ENCODE assay signal across 9 cellular contexts in the genomic region with DNA sequence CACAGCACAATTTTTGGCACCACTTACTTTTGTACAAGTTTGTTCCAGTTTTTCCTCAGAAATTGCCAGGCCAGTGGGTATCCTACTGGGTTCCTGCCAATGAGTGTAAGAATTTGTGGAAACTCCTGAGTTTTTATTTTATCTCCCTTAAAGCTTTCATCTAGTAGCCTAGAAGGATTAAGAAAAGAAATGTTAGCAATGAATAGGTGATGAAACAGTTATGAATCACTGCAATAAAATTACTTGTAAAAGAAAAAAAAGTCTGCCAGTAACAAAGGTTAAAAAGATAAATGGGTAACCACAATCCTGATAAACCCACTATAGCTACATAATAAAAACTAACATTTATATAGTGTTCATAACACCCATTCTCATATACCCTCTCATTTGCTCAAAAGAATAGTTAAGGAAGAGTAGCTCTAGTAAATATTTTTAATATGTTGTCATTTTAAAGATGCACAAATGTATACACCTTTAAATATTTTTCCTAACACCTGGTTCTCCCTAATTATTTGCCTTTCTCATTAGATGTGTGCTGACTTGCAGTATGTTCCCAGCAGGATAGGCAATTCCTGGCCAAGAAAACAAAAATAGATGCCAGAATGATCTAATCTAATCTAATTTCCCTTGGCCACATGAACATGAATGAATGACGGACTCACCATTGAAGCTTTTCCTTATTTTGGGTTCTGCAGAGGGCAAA. TPM values are rescaled to one million over a fixed set of nuclear protein-coding genes. Genes with fewer than 3 reads are reported as not detected.
DNase-seq lines count a peak whose midpoint lies in the region; ATAC-seq, FAIRE-seq and TF ChIP-seq lines count a peak whose summit lies in the region.
"Had no signal": no experiment of that assay in that cellular context is flagged by ENCODE, and none has a peak within 500 bp of the region (broad histone marks: within the 10 kb centered on the region; RNA-seq: fewer than 3 reads in every experiment).

No MANE protein-coding gene starts in this region.

- no peak for TF ChIP-seq CTCF in ovary (IDR thresholded peaks at IDR 0.05)

- H3K4me3 Mint-ChIP-seq in memory B cell: no peak overlapping the region

- peaks cover 40% of the 10 kb centered on the region for H3K36me3 Mint-ChIP-seq in memory B cell

- FAIRE-seq in HTR-8/SVneo (lab: Jason Lieb, UNC): no peak
- FAIRE-seq: D721Med had no signal

- peaks cover 9% of the 10 kb centered on the region for H3K4me1 ChIP-seq in ovary (ENCODE audit: insufficient read depth)

- no peaks in the 10 kb centered on the region for H3K4me1 Mint-ChIP-seq in memory B cell

- no peaks in the 10 kb centered on the region for H3K9me3 ChIP-seq in ovary

- H3K4me3 ChIP-seq in ovary: no peak overlapping the region

- no peaks in the 10 kb centered on the region for H3K27me3 Mint-ChIP-seq in memory B cell

- H3K27me3 ChIP-seq in ovary: no peaks in the 10 kb centered on the region

- no peak for TF ChIP-seq POLR2A in ovary (IDR thresholded peaks at IDR 0.05)

- TF ChIP-seq EP300 in ovary (IDR thresholded peaks at IDR 0.05): no peak

- DNase-seq in AG08395 (ENCODE audit: low spot score): peak; percentile 31
- DNase-seq in HTR-8/SVneo (ENCODE audit: insufficient read length, low spot score): peak; percentile 35
- DNase-seq in astrocyte of the hippocampus (ENCODE audit: low read depth, low spot score): peak; percentile 67
- no peak for DNase-seq in memory B cell (ENCODE audit: low spot score in 2 of 2)
- no peak for DNase-seq in ovary
- no peak for DNase-seq in inferior parietal cortex (ENCODE audit: extremely low spot score)
- DNase-seq in NCI-H526 treated with DMSO at 0.1 percent for 48 hours (lab: John Stamatoyannopoulos, UW): no peak

- 55 to 72% (median 56%) methylated on average over 1 of the region's 1 CpG for WGBS in ovary, 3 donors

- intact Hi-C loops in ovary (cut with DNase I): no loop called here

- peak overlapping the region in 1 of 2 donors; percentile 6 for H3K27ac ChIP-seq in ovary

- H3K9me3 Mint-ChIP-seq in memory B cell: no peaks in the 10 kb centered on the region

- peak overlapping the region; percentile 9 for H3K27ac Mint-ChIP-seq in memory B cell

- no peak for ATAC-seq in memory B cell (ENCODE audit: low read depth)
- no peak for ATAC-seq in GM18868 (IDR thresholded peaks at IDR 0.05; ENCODE audit: unreplicated experiment)

- no peaks in the 10 kb centered on the region for H3K36me3 ChIP-seq in ovary

RNA-seq across cellular contexts. Expression of a gene that starts 26.6 kb away (rescaled TPM):
- 10 to 100 TPM; 18.6 to 57.7 (median 40.6) TPM for total RNA-seq in ovary
- polyA plus RNA-seq in ovary: 10 to 100 TPM; 12.5 to 50.1 TPM

Comparison
In these comparisons a context has a peak if more than half of its experiments do, and no peak if none do; other contexts are left out.
1. DNase-seq: peak in AG08395 (single experiment), HTR-8/SVneo (single experiment) and astrocyte of the hippocampus (single experiment); none in memory B cell (0 of 2), ovary (0 of 5), inferior parietal cortex (single experiment) and NCI-H526 treated with DMSO at 0.1 percent for 48 hours (single experiment).